Comparison of ENCODE assay signal across 8 cellular contexts in genomic region chr1:225651376-225651871, GRCh38. TPM values are rescaled to one million over a fixed set of nuclear protein-coding genes. Genes with fewer than 3 reads are reported as not detected.
A peak's percentile ranks its signal among the peaks of the same experiment; 100 is the strongest.
DNase-seq lines count a peak whose midpoint lies in the region; ATAC-seq and TF ChIP-seq lines count a peak whose summit lies in the region.

No MANE protein-coding gene starts in this region.

- peak overlapping the region; percentile 82 for H3K4me3 Mint-ChIP-seq in activated CD4-positive, alpha-beta T cell treated with anti-CD3 and anti-CD28 coated beads, Interleukin-2, amount 10 ng/mL, durations not matched to agents 7 days and 5 days
- H3K4me3 Mint-ChIP-seq in activated B cell treated with CpG ODN at 0.5 μM for 24 hours, result peak overlapping the region; percentile 92

- POLR2A ChIA-PET in activated CD4-positive, alpha-beta T cell treated with anti-CD3 and anti-CD28 coated beads, Interleukin-2, amount 10 ng/mL, durations not matched to agents 7 days and 5 days (lab: Charles Lee), result no interaction called here
- POLR2A ChIA-PET in activated B cell treated with CpG ODN at 0.5 μM for 24 hours (lab: Charles Lee), result no interaction called here

- H3K4me3 ChIP-seq in iPS-18a (ENCODE audit: low read length) (peak overlapping the region; percentile 83), subcutaneous abdominal adipose tissue (ENCODE audit: low read depth in 1 of 5, low read length in 5 of 5) (peak overlapping the region; percentile 88 to 93 (median 89))

- CTCF ChIA-PET in activated CD4-positive, alpha-beta T cell treated with anti-CD3 and anti-CD28 coated beads, Interleukin-2, amount 10 ng/mL, durations not matched to agents 7 days and 5 days (lab: Charles Lee), result no interaction called here
- CTCF ChIA-PET in activated B cell treated with CpG ODN at 0.5 μM for 24 hours (lab: Charles Lee), result no interaction called here

- H3K9me3 ChIP-seq in iPS-18a (ENCODE audit: control insufficient read depth, low read depth, low read length), result no peaks in the 10 kb centered on the region
- H3K9me3 ChIP-seq in subcutaneous abdominal adipose tissue (ENCODE audit: control insufficient read depth in 5 of 5, low read length in 5 of 5), result no peaks in the 10 kb centered on the region

- H3K4me1 Mint-ChIP-seq in activated CD4-positive, alpha-beta T cell treated with anti-CD3 and anti-CD28 coated beads, Interleukin-2, amount 10 ng/mL, durations not matched to agents 7 days and 5 days, result peaks cover 11% of the 10 kb centered on the region
- peaks cover 13% of the 10 kb centered on the region for H3K4me1 Mint-ChIP-seq in activated B cell treated with CpG ODN at 0.5 μM for 24 hours

- ATAC-seq in activated B cell treated with CpG ODN at 0.5 μM for 24 hours (ENCODE audit: low read depth) (no peak), HG03097 (IDR thresholded peaks at IDR 0.05; ENCODE audit: low FRiP score, unreplicated experiment) (no peak)

- H3K27ac ChIP-seq in iPS-18a (ENCODE audit: low read length) (peak overlapping the region; percentile 75), subcutaneous abdominal adipose tissue (ENCODE audit: low read depth, low read length) (peak overlapping the region; percentile 70)

- no peak overlapping the region for H3K27ac Mint-ChIP-seq in activated CD4-positive, alpha-beta T cell treated with anti-CD3 and anti-CD28 coated beads, Interleukin-2, amount 10 ng/mL, durations not matched to agents 7 days and 5 days
- H3K27ac Mint-ChIP-seq in activated B cell treated with CpG ODN at 0.5 μM for 24 hours, result no peak overlapping the region

- H3K36me3 Mint-ChIP-seq in activated CD4-positive, alpha-beta T cell treated with anti-CD3 and anti-CD28 coated beads, Interleukin-2, amount 10 ng/mL, durations not matched to agents 7 days and 5 days (ENCODE audit: low read depth), result no peaks in the 10 kb centered on the region
- peaks cover 5% of the 10 kb centered on the region for H3K36me3 Mint-ChIP-seq in activated B cell treated with CpG ODN at 0.5 μM for 24 hours (ENCODE audit: low read depth)

- H3K27me3 ChIP-seq in iPS-18a (ENCODE audit: control insufficient read depth, insufficient read depth, low read length) (no peaks in the 10 kb centered on the region), subcutaneous abdominal adipose tissue (ENCODE audit: control insufficient read depth in 5 of 5, insufficient read depth in 4 of 5, low read length in 5 of 5) (no peaks in the 10 kb centered on the region)

- TF ChIP-seq CTCF in activated B cell treated with CpG ODN at 0.5 μM for 24 hours (IDR thresholded peaks at IDR 0.05), result no peak

- H3K27me3 Mint-ChIP-seq in activated CD4-positive, alpha-beta T cell treated with anti-CD3 and anti-CD28 coated beads, Interleukin-2, amount 10 ng/mL, durations not matched to agents 7 days and 5 days, result peaks cover 67% of the 10 kb centered on the region
- peaks cover 9% of the 10 kb centered on the region for H3K27me3 Mint-ChIP-seq in activated B cell treated with CpG ODN at 0.5 μM for 24 hours

- DNase-seq in activated CD4-positive, alpha-beta T cell treated with anti-CD3 and anti-CD28 coated beads, Interleukin-2, amount 10 ng/mL, durations not matched to agents 7 days and 5 days, result no peak
- no peak for DNase-seq in activated CD4-positive, alpha-beta T cell treated with anti-CD3 and anti-CD28 coated beads for 48 hours
- DNase-seq in activated B cell treated with CpG ODN at 0.5 μM for 24 hours (no peak), NCI-H524 treated with DMSO at 0.1 percent for 48 hours (lab: John Stamatoyannopoulos, UW) (no peak), SHP77 treated with DMSO at 0.1 percent for 48 hours (lab: John Stamatoyannopoulos, UW) (no peak)

- no peaks in the 10 kb centered on the region for H3K9me3 Mint-ChIP-seq in activated CD4-positive, alpha-beta T cell treated with anti-CD3 and anti-CD28 coated beads, Interleukin-2, amount 10 ng/mL, durations not matched to agents 7 days and 5 days
- no peaks in the 10 kb centered on the region for H3K9me3 Mint-ChIP-seq in activated B cell treated with CpG ODN at 0.5 μM for 24 hours

- intact Hi-C loops in activated B cell treated with CpG ODN at 0.5 μM for 24 hours (cut with micrococcal nuclease), result loop anchor here (5.0 to 10.0 kb wide), 3 partner anchors 97 to 273 kb away; partner anchors contain the start of gene PYCR2

- H3K9ac ChIP-seq in iPS-18a (ENCODE audit: low read length), result peak overlapping the region; percentile 96
- peak overlapping the region in 3 of 5 donors; percentile 82 to 91 (median 87) for H3K9ac ChIP-seq in subcutaneous abdominal adipose tissue (ENCODE audit: low read length in 5 of 5)

- peaks cover 22% of the 10 kb centered on the region for H3K4me1 ChIP-seq in iPS-18a (ENCODE audit: control insufficient read depth, low read depth, low read length)
- H3K4me1 ChIP-seq in subcutaneous abdominal adipose tissue (ENCODE audit: control insufficient read depth in 5 of 5, insufficient read depth in 5 of 5, low read length in 5 of 5), result peaks cover 0 to 42% (median 34%) of the 10 kb centered on the region in 5 donors

- H3K36me3 ChIP-seq in iPS-18a (ENCODE audit: control insufficient read depth, low read depth, low read length), result no peaks in the 10 kb centered on the region
- H3K36me3 ChIP-seq in subcutaneous abdominal adipose tissue (ENCODE audit: control insufficient read depth in 5 of 5, insufficient read depth in 5 of 5, low read length in 5 of 5), result no peaks in the 10 kb centered on the region

RNA-seq across cellular contexts. Expression of gene ENAH, which starts 1.5 kb away (rescaled TPM):
- total RNA-seq in activated CD4-positive, alpha-beta T cell treated with anti-CD3 and anti-CD28 coated beads, Interleukin-2, amount 10 ng/mL, durations not matched to agents 7 days and 5 days, result not detected
- 1.2 and 1.4 TPM in 2 replicates for total RNA-seq in activated B cell treated with CpG ODN at 0.5 μM for 24 hours
